Comparison of ENCODE assay signal across 10 cellular contexts in the genomic region with DNA sequence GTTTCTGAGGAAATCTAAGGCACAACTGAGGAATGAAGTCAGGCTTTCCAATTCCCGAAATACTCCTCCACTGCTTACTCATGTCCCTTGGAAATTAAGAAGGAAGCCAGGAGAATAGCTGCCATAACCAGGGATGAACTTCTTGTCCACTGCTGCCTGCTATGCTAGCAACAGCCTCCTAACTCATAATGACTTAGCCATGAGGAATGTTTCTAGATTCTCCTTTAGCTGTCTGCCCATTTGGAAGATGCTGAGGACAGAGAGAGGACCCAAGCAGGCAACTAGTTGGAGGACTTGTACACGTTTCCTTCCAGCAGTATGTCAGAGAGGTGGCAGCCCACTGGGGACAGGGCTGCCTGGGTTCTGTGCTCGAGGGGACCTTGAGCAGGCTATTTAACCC. TPM values are rescaled to one million over a fixed set of nuclear protein-coding genes. Genes with fewer than 3 reads are reported as not detected.
DNase-seq lines count a peak whose midpoint lies in the region; ATAC-seq and TF ChIP-seq lines count a peak whose summit lies in the region.
"Had no signal": no experiment of that assay in that cellular context is flagged by ENCODE, and none has a peak within 500 bp of the region (broad histone marks: within the 10 kb centered on the region; RNA-seq: fewer than 3 reads in every experiment).

No MANE protein-coding gene starts in this region.

- H3K4me3 ChIP-seq in endodermal cell (ENCODE audit: low read length) (peak overlapping the region; percentile 85), mesendoderm (ENCODE audit: low read length) (no peak overlapping the region), upper lobe of left lung (no peak overlapping the region)

- ATAC-seq in upper lobe of left lung (ENCODE audit: low FRiP score in 2 of 2) = peak in 1 of 2 donors; percentile 72
- ATAC-seq in GM21723 (IDR thresholded peaks at IDR 0.05; ENCODE audit: unreplicated experiment) = no peak
- no peak for ATAC-seq in HG03045 (IDR thresholded peaks at IDR 0.05; ENCODE audit: unreplicated experiment)
- ATAC-seq: activated T-helper 17 cell treated with anti-CD3 and anti-CD28 coated beads, Interleukin-2, amount 50 U/mL, for 72 hours had no signal

- H3K9ac ChIP-seq in endodermal cell (ENCODE audit: extremely low read depth, low read length, poor library complexity, severe bottlenecking) (no peak overlapping the region), mesendoderm (ENCODE audit: low read length) (no peak overlapping the region)

- H3K4ac ChIP-seq in mesendoderm (ENCODE audit: low read depth, low read length) = peak overlapping the region; percentile 1

- no peak for TF ChIP-seq EP300 in upper lobe of left lung (IDR thresholded peaks at IDR 0.05)

- no peak overlapping the region for H3K4me2 ChIP-seq in mesendoderm (ENCODE audit: low read length)

- H2BK15ac ChIP-seq in mesendoderm (replicated peaks; ENCODE audit: low read depth) = no peak overlapping the region

- TF ChIP-seq POLR2A in upper lobe of left lung (IDR thresholded peaks at IDR 0.05) = no peak

- no peaks in the 10 kb centered on the region for H3K27me3 ChIP-seq in endodermal cell (ENCODE audit: control insufficient read depth, insufficient read depth, low read length, poor library complexity, severe bottlenecking)
- H3K27me3 ChIP-seq in mesendoderm (ENCODE audit: insufficient read depth, low read length, poor library complexity) = no peaks in the 10 kb centered on the region
- H3K27me3 ChIP-seq in upper lobe of left lung = no peaks in the 10 kb centered on the region

- H3K36me3 ChIP-seq in endodermal cell (ENCODE audit: control insufficient read depth, insufficient read depth, low read length) (peaks cover 19% of the 10 kb centered on the region), mesendoderm (ENCODE audit: control insufficient read depth, insufficient read depth, low read length) (no peaks in the 10 kb centered on the region), upper lobe of left lung (no peaks in the 10 kb centered on the region)

- H3K79me2 ChIP-seq in mesendoderm (ENCODE audit: control insufficient read depth, insufficient read depth, low read length) = no peaks in the 10 kb centered on the region

- no peak overlapping the region for H4K8ac ChIP-seq in mesendoderm (ENCODE audit: low read depth, low read length)

- H3K79me1 ChIP-seq in mesendoderm (ENCODE audit: low read length) = no peaks in the 10 kb centered on the region

- DNase-seq in M059J (ENCODE audit: low read depth) (peak; percentile 79), endodermal cell (no peak), mesendoderm (peak; percentile 42), upper lobe of left lung (no peak)
- DNase-seq in activated T-cell treated with anti-CD3 and anti-CD28 coated beads, Interleukin-2, amount 50 U/mL, for 24 hours = no peak
- DNase-seq: NCI-H1436 had no signal

- peak overlapping the region; percentile 14 for H3K27ac Mint-ChIP-seq in endodermal cell
- H3K27ac Mint-ChIP-seq in activated T-cell treated with anti-CD3 and anti-CD28 coated beads, Interleukin-2, amount 50 U/mL, for 24 hours = no peak overlapping the region
- H3K27ac Mint-ChIP-seq: activated T-helper 17 cell treated with anti-CD3 and anti-CD28 coated beads, Interleukin-2, amount 50 U/mL, for 72 hours had no signal

- H2AK5ac ChIP-seq in mesendoderm (ENCODE audit: low read length) = no peak overlapping the region

- H3K9me3 ChIP-seq in endodermal cell (ENCODE audit: control insufficient read depth, low read length) (no peaks in the 10 kb centered on the region), upper lobe of left lung (no peaks in the 10 kb centered on the region)

- H4K5ac ChIP-seq in mesendoderm (ENCODE audit: low read length) = no peak overlapping the region

- peak overlapping the region; percentile 26 for H2BK5ac ChIP-seq in mesendoderm (ENCODE audit: low read length)

- H3K4me3 Mint-ChIP-seq in endodermal cell = no peak overlapping the region
- H3K4me3 Mint-ChIP-seq in activated T-cell treated with anti-CD3 and anti-CD28 coated beads, Interleukin-2, amount 50 U/mL, for 24 hours = no peak overlapping the region
- H3K4me3 Mint-ChIP-seq: activated T-helper 17 cell treated with anti-CD3 and anti-CD28 coated beads, Interleukin-2, amount 50 U/mL, for 72 hours had no signal

- H3K27me3 Mint-ChIP-seq in endodermal cell (ENCODE audit: insufficient read depth) = peaks cover 3% of the 10 kb centered on the region
- H3K27me3 Mint-ChIP-seq in activated T-cell treated with anti-CD3 and anti-CD28 coated beads, Interleukin-2, amount 50 U/mL, for 24 hours = peaks cover 73% of the 10 kb centered on the region

- no peak for TF ChIP-seq CTCF in endodermal cell (conservative IDR thresholded peaks at IDR 0.05)
- no peak for TF ChIP-seq CTCF in upper lobe of left lung (IDR thresholded peaks at IDR 0.05)

- 50 to 82% methylated on average over 2 to 3 of the region's 3 CpGs for WGBS in endodermal cell (ENCODE audit: insufficient coverage in 1 of 2, insufficient read length in 1 of 2), 2 experiments
- WGBS in mesendoderm (ENCODE audit: extremely low coverage, insufficient coverage, low lambda C conversion rate) = no CpG with 5 or more reads among the region's 3 CpGs
- 40 to 68% methylated on average over 2 to 3 of the region's 3 CpGs for WGBS in upper lobe of left lung, 2 donors

- H3K36me3 Mint-ChIP-seq in endodermal cell (ENCODE audit: low read depth) = peaks cover 10% of the 10 kb centered on the region
- no peaks in the 10 kb centered on the region for H3K36me3 Mint-ChIP-seq in activated T-cell treated with anti-CD3 and anti-CD28 coated beads, Interleukin-2, amount 50 U/mL, for 24 hours (ENCODE audit: low read depth)

- H3K56ac ChIP-seq in mesendoderm (ENCODE audit: low read length) = peak overlapping the region; percentile 87

- H3K9me3 Mint-ChIP-seq in endodermal cell = no peaks in the 10 kb centered on the region
- no peaks in the 10 kb centered on the region for H3K9me3 Mint-ChIP-seq in activated T-cell treated with anti-CD3 and anti-CD28 coated beads, Interleukin-2, amount 50 U/mL, for 24 hours
- H3K9me3 Mint-ChIP-seq: activated T-helper 17 cell treated with anti-CD3 and anti-CD28 coated beads, Interleukin-2, amount 50 U/mL, for 72 hours; neural crest cell had no signal

- H3K4me1 Mint-ChIP-seq in endodermal cell = peaks cover 51% of the 10 kb centered on the region
- H3K4me1 Mint-ChIP-seq in activated T-cell treated with anti-CD3 and anti-CD28 coated beads, Interleukin-2, amount 50 U/mL, for 24 hours (ENCODE audit: low read depth) = peaks cover 4% of the 10 kb centered on the region

- H3K4me1 ChIP-seq in endodermal cell (ENCODE audit: control insufficient read depth, insufficient read depth, low read length) (peaks cover 28% of the 10 kb centered on the region), mesendoderm (ENCODE audit: control insufficient read depth, low read depth, low read length) (peaks cover 30% of the 10 kb centered on the region), upper lobe of left lung (peaks cover 68 to 73% (median 69%) of the 10 kb centered on the region in 4 donors)

- H2BK120ac ChIP-seq in mesendoderm (ENCODE audit: low read depth, low read length) = no peak overlapping the region

- H3K27ac ChIP-seq in endodermal cell (ENCODE audit: low read depth, low read length) (no peak overlapping the region), mesendoderm (ENCODE audit: low read depth, low read length) (no peak overlapping the region), upper lobe of left lung (peak overlapping the region; percentile 39 to 80 (median 70))

- H3K18ac ChIP-seq in mesendoderm (ENCODE audit: low read length) = peak overlapping the region; percentile 73

- H3K23ac ChIP-seq in mesendoderm (ENCODE audit: low read length) = no peak overlapping the region

RNA-seq across cellular contexts. Expression of a gene that starts 0.9 kb away (rescaled TPM):
- 85.5 and 135 TPM in 2 replicates for total RNA-seq in M059J (2014; rRNA removed; shearing (Covaris generic))
- total RNA-seq in endodermal cell = 10 to 100 TPM; 23.8 to 61.4 TPM
- 43.6 TPM for polyA plus RNA-seq in endodermal cell (2013, experiment 1 of 2)
- 54.7 TPM for polyA plus RNA-seq in endodermal cell (2013, experiment 2 of 2)
- polyA plus RNA-seq in mesendoderm (2013, experiment 1 of 2) = 17.3 TPM
- 16.7 TPM for polyA plus RNA-seq in mesendoderm (2013, experiment 2 of 2)
- 10 to 100 TPM; 11.5 to 100.0 (median 15.6) TPM for total RNA-seq in upper lobe of left lung
- total RNA-seq: activated T-helper 17 cell treated with anti-CD3 and anti-CD28 coated beads, Interleukin-2, amount 50 U/mL, for 72 hours had no signal

RNA-seq across cellular contexts. Expression of a gene that starts 15.9 kb away (rescaled TPM):
- total RNA-seq in M059J (2014; rRNA removed; shearing (Covaris generic)) = 0.17 TPM in 1 of 2 replicates, not detected in the other
- not detected for total RNA-seq in endodermal cell
- not detected for polyA plus RNA-seq in endodermal cell (2013, experiment 1 of 2)
- polyA plus RNA-seq in endodermal cell (2013, experiment 2 of 2) = not detected
- not detected for polyA plus RNA-seq in mesendoderm (2013, experiment 1 of 2)
- not detected for polyA plus RNA-seq in mesendoderm (2013, experiment 2 of 2)
- under 1 TPM in 1 of 6 donors, not detected in 5; 0.34 TPM for total RNA-seq in upper lobe of left lung
- total RNA-seq: activated T-helper 17 cell treated with anti-CD3 and anti-CD28 coated beads, Interleukin-2, amount 50 U/mL, for 72 hours; neural crest cell had no signal

RNA-seq across cellular contexts. Expression of a gene that starts 31.4 kb away (rescaled TPM):
- total RNA-seq in M059J (2014; rRNA removed; shearing (Covaris generic)) = not detected in 2 replicates
- not detected for total RNA-seq in endodermal cell
- polyA plus RNA-seq in endodermal cell (2013, experiment 1 of 2) = not detected
- not detected for polyA plus RNA-seq in endodermal cell (2013, experiment 2 of 2)
- polyA plus RNA-seq in mesendoderm (2013, experiment 1 of 2) = 0.03 TPM
- polyA plus RNA-seq in mesendoderm (2013, experiment 2 of 2) = not detected
- 1 to 10 TPM in 1 of 6 donors, not detected in 5; 1.2 TPM for total RNA-seq in upper lobe of left lung
- total RNA-seq: activated T-helper 17 cell treated with anti-CD3 and anti-CD28 coated beads, Interleukin-2, amount 50 U/mL, for 72 hours; neural crest cell had no signal

Comparison
In these comparisons a context has a peak if more than half of its experiments do, and no peak if none do; other contexts are left out.
1. DNase-seq: peak in M059J (single experiment) and mesendoderm (single experiment); none in endodermal cell (single experiment), upper lobe of left lung (0 of 2) and activated T-cell treated with anti-CD3 and anti-CD28 coated beads, Interleukin-2, amount 50 U/mL, for 24 hours (single experiment).
2. H3K27ac ChIP-seq: peak in upper lobe of left lung (4 of 4); none in endodermal cell (single experiment) and mesendoderm (single experiment).